In the genomic region with DNA sequence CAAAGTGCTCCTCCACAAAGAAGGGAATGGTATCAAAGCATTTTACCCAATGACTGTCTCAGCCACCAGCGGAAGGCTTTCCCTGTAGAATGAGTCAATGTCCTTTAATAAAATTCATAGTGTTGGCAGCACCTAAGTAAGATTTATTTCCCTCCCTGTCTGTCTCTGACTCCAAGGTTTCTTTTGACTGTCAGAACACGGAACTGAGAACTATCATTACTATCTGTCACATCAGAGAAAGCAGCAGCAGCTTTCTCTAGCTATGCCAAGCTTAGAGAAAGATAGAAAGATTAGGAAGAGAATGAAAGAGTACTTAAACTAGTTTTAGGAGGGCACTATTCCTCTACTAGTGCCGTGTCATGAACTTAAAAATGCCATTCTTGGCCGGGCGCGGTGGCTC, we compare ENCODE assay signal across 3 cellular contexts.
"Had no signal": no experiment of that assay in that cellular context is flagged by ENCODE, and none has a peak within 500 bp of the region (broad histone marks: within the 10 kb centered on the region; RNA-seq: fewer than 3 reads in every experiment).

No MANE protein-coding gene starts in this region.

- DNase-seq: GDM1, GF-D8 had no signal

- H3K4me3 ChIP-seq: GM12878 had no signal

- ATAC-seq: GM12878 had no signal
